Comparison of ENCODE assay signal across 1 cellular context in genomic region chr4:76260571-76260970, GRCh38.
TF ChIP-seq lines count a peak whose summit lies in the region.

No MANE protein-coding gene starts in this region.

TF ChIP-seq in HepG2, 621 proteins besides CTCF, POLR2A, EP300 and RAD21 (continues in another document):
- TF ChIP-seq ZNF580 (CRISPR knock-in tag; IDR thresholded peaks at IDR 0.05; ENCODE audit: borderline replicate concordance, low read depth) (no peak), SNAPC2 (CRISPR knock-in tag; IDR thresholded peaks at IDR 0.05) (no peak), RCOR2 (CRISPR knock-in tag; IDR thresholded peaks at IDR 0.05) (no peak), GATAD2A (CRISPR knock-in tag; IDR thresholded peaks at IDR 0.05) (peak; percentile 66), LCORL (IDR thresholded peaks at IDR 0.05) (peak; percentile 71; the same call in 1 of the 2 replicates), LCORL (CRISPR knock-in tag; IDR thresholded peaks at IDR 0.05) (no peak), BORCS8-MEF2B (CRISPR knock-in tag; IDR thresholded peaks at IDR 0.05) (no peak), GFI1 (CRISPR knock-in tag; IDR thresholded peaks at IDR 0.05; ENCODE audit: borderline replicate concordance) (peak; percentile 33; the same call in 1 of the 2 replicates), ZNF331 (CRISPR knock-in tag; IDR thresholded peaks at IDR 0.05) (no peak), RAD51 (IDR thresholded peaks at IDR 0.05; ENCODE audit: borderline replicate concordance) (no peak), ZNF839 (CRISPR knock-in tag; IDR thresholded peaks at IDR 0.05; ENCODE audit: borderline replicate concordance) (no peak), ZNF282 (IDR thresholded peaks at IDR 0.05; ENCODE audit: partially characterized antibody) (no peak), TGIF2 (CRISPR knock-in tag; IDR thresholded peaks at IDR 0.05) (no peak), TRIM22 (IDR thresholded peaks at IDR 0.05) (no peak), SATB2 (CRISPR knock-in tag; IDR thresholded peaks at IDR 0.05) (no peak), ZFP91 (CRISPR knock-in tag; IDR thresholded peaks at IDR 0.05; ENCODE audit: borderline replicate concordance) (no peak), ZNF558 (CRISPR knock-in tag; IDR thresholded peaks at IDR 0.05; ENCODE audit: borderline replicate concordance) (no peak), SMARCC2 (IDR thresholded peaks at IDR 0.05) (no peak), KLF11 (CRISPR knock-in tag; IDR thresholded peaks at IDR 0.05) (no peak), THAP11 (CRISPR knock-in tag; IDR thresholded peaks at IDR 0.05) (no peak), ARHGAP35 (CRISPR knock-in tag; IDR thresholded peaks at IDR 0.05; ENCODE audit: borderline replicate concordance) (no peak), ZNF83 (CRISPR knock-in tag; IDR thresholded peaks at IDR 0.05; ENCODE audit: borderline replicate concordance) (no peak), ZFX (CRISPR knock-in tag; IDR thresholded peaks at IDR 0.05; ENCODE audit: low read depth) (no peak), NFIB (CRISPR knock-in tag; IDR thresholded peaks at IDR 0.05; ENCODE audit: borderline replicate concordance) (no peak), SRF (IDR thresholded peaks at IDR 0.05; ENCODE audit: low read depth, low read length) (no peak), ZNF296 (CRISPR knock-in tag; conservative IDR thresholded peaks at IDR 0.05) (no peak), FOSL2 (CRISPR knock-in tag; IDR thresholded peaks at IDR 0.05) (no peak), HNF4A (CRISPR knock-in tag; IDR thresholded peaks at IDR 0.05) (peak; percentile 49), FOXP1 (IDR thresholded peaks at IDR 0.05) (no peak), FOXP1 (CRISPR knock-in tag; IDR thresholded peaks at IDR 0.05) (peak; percentile 72), ZNF7 (CRISPR knock-in tag; IDR thresholded peaks at IDR 0.05) (no peak), AHDC1 (CRISPR knock-in tag; IDR thresholded peaks at IDR 0.05; ENCODE audit: borderline replicate concordance) (peak; percentile 76; the same call in 1 of the 2 replicates), ZNF672 (CRISPR knock-in tag; IDR thresholded peaks at IDR 0.05) (no peak), PHF21A (CRISPR knock-in tag; IDR thresholded peaks at IDR 0.05) (0 out of 2 replicates have a peak, but pooled peaks have one; percentile 1), FLYWCH1 (CRISPR knock-in tag; IDR thresholded peaks at IDR 0.05) (no peak), KDM6A (CRISPR knock-in tag; IDR thresholded peaks at IDR 0.05; ENCODE audit: low read depth) (peak; percentile 50; the same call in 1 of the 2 replicates), HDAC1 (CRISPR knock-in tag; IDR thresholded peaks at IDR 0.05) (0 out of 2 replicates have a peak, but pooled peaks have one; percentile 20), MYC (CRISPR knock-in tag; IDR thresholded peaks at IDR 0.05; ENCODE audit: borderline replicate concordance) (no peak), CHCHD3 (CRISPR knock-in tag; IDR thresholded peaks at IDR 0.05) (no peak)
- TF ChIP-seq, protein P1, sequence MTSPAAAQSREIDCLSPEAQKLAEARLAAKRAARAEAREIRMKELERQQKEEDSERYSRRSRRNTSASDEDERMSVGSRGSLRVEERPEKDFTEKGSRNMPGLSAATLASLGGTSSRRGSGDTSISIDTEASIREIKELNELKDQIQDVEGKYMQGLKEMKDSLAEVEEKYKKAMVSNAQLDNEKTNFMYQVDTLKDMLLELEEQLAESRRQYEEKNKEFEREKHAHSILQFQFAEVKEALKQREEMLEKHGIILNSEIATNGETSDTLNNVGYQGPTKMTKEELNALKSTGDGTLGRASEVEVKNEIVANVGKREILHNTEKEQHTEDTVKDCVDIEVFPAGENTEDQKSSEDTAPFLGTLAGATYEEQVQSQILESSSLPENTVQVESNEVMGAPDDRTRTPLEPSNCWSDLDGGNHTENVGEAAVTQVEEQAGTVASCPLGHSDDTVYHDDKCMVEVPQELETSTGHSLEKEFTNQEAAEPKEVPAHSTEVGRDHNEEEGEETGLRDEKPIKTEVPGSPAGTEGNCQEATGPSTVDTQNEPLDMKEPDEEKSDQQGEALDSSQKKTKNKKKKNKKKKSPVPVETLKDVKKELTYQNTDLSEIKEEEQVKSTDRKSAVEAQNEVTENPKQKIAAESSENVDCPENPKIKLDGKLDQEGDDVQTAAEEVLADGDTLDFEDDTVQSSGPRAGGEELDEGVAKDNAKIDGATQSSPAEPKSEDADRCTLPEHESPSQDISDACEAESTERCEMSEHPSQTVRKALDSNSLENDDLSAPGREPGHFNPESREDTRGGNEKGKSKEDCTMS (CRISPR knock-in tag; conservative IDR thresholded peaks at IDR 0.05), result no peak
- TF ChIP-seq, protein P2, sequence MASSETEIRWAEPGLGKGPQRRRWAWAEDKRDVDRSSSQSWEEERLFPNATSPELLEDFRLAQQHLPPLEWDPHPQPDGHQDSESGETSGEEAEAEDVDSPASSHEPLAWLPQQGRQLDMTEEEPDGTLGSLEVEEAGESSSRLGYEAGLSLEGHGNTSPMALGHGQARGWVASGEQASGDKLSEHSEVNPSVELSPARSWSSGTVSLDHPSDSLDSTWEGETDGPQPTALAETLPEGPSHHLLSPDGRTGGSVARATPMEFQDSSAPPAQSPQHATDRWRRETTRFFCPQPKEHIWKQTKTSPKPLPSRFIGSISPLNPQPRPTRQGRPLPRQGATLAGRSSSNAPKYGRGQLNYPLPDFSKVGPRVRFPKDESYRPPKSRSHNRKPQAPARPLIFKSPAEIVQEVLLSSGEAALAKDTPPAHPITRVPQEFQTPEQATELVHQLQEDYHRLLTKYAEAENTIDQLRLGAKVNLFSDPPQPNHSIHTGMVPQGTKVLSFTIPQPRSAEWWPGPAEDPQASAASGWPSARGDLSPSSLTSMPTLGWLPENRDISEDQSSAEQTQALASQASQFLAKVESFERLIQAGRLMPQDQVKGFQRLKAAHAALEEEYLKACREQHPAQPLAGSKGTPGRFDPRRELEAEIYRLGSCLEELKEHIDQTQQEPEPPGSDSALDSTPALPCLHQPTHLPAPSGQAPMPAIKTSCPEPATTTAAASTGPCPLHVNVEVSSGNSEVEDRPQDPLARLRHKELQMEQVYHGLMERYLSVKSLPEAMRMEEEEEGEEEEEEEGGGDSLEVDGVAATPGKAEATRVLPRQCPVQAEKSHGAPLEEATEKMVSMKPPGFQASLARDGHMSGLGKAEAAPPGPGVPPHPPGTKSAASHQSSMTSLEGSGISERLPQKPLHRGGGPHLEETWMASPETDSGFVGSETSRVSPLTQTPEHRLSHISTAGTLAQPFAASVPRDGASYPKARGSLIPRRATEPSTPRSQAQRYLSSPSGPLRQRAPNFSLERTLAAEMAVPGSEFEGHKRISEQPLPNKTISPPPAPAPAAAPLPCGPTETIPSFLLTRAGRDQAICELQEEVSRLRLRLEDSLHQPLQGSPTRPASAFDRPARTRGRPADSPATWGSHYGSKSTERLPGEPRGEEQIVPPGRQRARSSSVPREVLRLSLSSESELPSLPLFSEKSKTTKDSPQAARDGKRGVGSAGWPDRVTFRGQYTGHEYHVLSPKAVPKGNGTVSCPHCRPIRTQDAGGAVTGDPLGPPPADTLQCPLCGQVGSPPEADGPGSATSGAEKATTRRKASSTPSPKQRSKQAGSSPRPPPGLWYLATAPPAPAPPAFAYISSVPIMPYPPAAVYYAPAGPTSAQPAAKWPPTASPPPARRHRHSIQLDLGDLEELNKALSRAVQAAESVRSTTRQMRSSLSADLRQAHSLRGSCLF (CRISPR knock-in tag; IDR thresholded peaks at IDR 0.05; ENCODE audit: borderline replicate concordance), result no peak
- TF ChIP-seq, protein P3, sequence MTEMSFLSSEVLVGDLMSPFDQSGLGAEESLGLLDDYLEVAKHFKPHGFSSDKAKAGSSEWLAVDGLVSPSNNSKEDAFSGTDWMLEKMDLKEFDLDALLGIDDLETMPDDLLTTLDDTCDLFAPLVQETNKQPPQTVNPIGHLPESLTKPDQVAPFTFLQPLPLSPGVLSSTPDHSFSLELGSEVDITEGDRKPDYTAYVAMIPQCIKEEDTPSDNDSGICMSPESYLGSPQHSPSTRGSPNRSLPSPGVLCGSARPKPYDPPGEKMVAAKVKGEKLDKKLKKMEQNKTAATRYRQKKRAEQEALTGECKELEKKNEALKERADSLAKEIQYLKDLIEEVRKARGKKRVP (CRISPR knock-in tag; IDR thresholded peaks at IDR 0.05), result 0 out of 4 replicates have a peak, but pooled peaks of 1 of the 2 experiments have one; percentile 17
- TF ChIP-seq, protein P4, sequence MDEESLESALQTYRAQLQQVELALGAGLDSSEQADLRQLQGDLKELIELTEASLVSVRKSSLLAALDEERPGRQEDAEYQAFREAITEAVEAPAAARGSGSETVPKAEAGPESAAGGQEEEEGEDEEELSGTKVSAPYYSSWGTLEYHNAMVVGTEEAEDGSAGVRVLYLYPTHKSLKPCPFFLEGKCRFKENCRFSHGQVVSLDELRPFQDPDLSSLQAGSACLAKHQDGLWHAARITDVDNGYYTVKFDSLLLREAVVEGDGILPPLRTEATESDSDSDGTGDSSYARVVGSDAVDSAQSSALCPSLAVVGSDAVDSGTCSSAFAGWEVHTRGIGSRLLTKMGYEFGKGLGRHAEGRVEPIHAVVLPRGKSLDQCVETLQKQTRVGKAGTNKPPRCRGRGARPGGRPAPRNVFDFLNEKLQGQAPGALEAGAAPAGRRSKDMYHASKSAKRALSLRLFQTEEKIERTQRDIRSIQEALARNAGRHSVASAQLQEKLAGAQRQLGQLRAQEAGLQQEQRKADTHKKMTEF (CRISPR knock-in tag; IDR thresholded peaks at IDR 0.05), result 0 out of 2 replicates have a peak, but pooled peaks have one; percentile 22
- TF ChIP-seq, protein P5, sequence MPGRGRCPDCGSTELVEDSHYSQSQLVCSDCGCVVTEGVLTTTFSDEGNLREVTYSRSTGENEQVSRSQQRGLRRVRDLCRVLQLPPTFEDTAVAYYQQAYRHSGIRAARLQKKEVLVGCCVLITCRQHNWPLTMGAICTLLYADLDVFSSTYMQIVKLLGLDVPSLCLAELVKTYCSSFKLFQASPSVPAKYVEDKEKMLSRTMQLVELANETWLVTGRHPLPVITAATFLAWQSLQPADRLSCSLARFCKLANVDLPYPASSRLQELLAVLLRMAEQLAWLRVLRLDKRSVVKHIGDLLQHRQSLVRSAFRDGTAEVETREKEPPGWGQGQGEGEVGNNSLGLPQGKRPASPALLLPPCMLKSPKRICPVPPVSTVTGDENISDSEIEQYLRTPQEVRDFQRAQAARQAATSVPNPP (CRISPR knock-in tag; IDR thresholded peaks at IDR 0.05), result no peak
